ENCODE assay signal across 28 cellular contexts in the genomic region with DNA sequence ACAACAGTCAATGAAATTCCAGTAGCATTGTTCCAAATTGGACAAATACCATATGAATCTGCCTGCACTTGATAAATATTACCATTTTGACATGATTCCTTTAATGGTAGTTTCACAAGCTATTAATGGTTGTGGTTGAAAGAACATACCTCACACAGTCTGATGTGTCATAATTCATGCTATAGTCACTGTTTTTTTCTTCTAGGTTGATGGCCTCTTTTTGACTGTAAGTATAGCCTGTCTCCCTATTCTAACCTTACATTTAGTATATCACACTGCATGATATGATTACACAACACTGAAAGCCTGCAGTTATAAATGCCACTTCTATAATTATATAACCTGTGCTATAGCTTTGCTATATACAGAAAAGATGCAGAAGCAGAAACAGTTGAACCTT.
"Had no signal": no experiment of that assay in that cellular context is flagged by ENCODE, and none has a peak within 500 bp of the region (broad histone marks: within the 10 kb centered on the region; RNA-seq: fewer than 3 reads in every experiment).

No MANE protein-coding gene starts in this region.

- H3K79me2 ChIP-seq: hepatocyte, parathyroid adenoma had no signal

- H3K27me3 ChIP-seq: esophagus muscularis mucosa, foreskin keratinocyte, gastroesophageal sphincter, heart left ventricle, hepatocyte, neural progenitor cell, right atrium auricular region, stomach, thyroid gland, vagina had no signal

- H2AFZ ChIP-seq: hepatocyte, neural progenitor cell, parathyroid adenoma had no signal

- H3K9me3 ChIP-seq: esophagus muscularis mucosa, gastroesophageal sphincter, heart left ventricle, mucosa of descending colon, prostate gland, right atrium auricular region, stomach, thyroid gland, vagina had no signal

- H3K27ac ChIP-seq: esophagus muscularis mucosa, foreskin keratinocyte, gastroesophageal sphincter, heart left ventricle, hepatocyte, neural progenitor cell, parathyroid adenoma, prostate gland, right atrium auricular region, stomach, thyroid gland, vagina had no signal

- H3K36me3 ChIP-seq: esophagus muscularis mucosa, gastroesophageal sphincter, heart left ventricle, neural progenitor cell, prostate gland, right atrium auricular region, stomach, thyroid gland, vagina had no signal

- H3K4me2 ChIP-seq: hepatocyte, neural progenitor cell, smooth muscle cell had no signal

- H3K9ac ChIP-seq: neural progenitor cell, parathyroid adenoma had no signal

- DNase-seq: effector CD8-positive, alpha-beta T cell; endodermal cell; heart left ventricle; kidney; mucosa of descending colon; naive B cell; stimulated activated CD4-positive, alpha-beta T cell treated with anti-CD3 and anti-CD28 coated beads, Interleukin-12 subunit alpha, Interleukin-12 subunit beta, amount 100 ng/mL, for 4 hours; stimulated activated CD4-positive, alpha-beta T cell treated with anti-CD3 and anti-CD28 coated beads, Interleukin-1b, Interleukin-23, amount 100 ng/mL, for 48 hours; stimulated activated CD4-positive, alpha-beta T cell treated with anti-CD3 and anti-CD28 coated beads, Interleukin-4, amount 100 ng/mL, for 24 hours; stimulated activated naive CD4-positive, alpha-beta T cell treated with Interleukin-2 at 50 U/mL for 16 hours; stomach; thyroid gland; trophoblast cell had no signal

- ATAC-seq: foreskin keratinocyte; gastroesophageal sphincter; heart left ventricle; left lobe of liver; mucosa of descending colon; natural killer cell treated with Interleukin-12 subunit alpha and Interleukin-12 subunit beta and Interleukin-15 and Interleukin-18, amount 100 ng/mL, for 72 hours; sciatic nerve; stimulated activated effector memory CD8-positive, alpha-beta T cell treated with anti-CD3 and anti-CD28 coated beads, Interleukin-12 subunit alpha, Interleukin-12 subunit beta, amount 100 ng/mL, for 72 hours had no signal

- H3K4me3 ChIP-seq: esophagus muscularis mucosa, gastroesophageal sphincter, heart left ventricle, hepatocyte, lung, mucosa of descending colon, neural progenitor cell, prostate gland, right atrium auricular region, smooth muscle cell, stomach, thyroid gland, vagina had no signal

- H3K4me1 ChIP-seq: esophagus muscularis mucosa, foreskin keratinocyte, gastroesophageal sphincter, heart left ventricle, neural progenitor cell, parathyroid adenoma, prostate gland, right atrium auricular region, stomach, thyroid gland, vagina had no signal
